8 cellular contexts compared by ENCODE assay signal in the genomic region with DNA sequence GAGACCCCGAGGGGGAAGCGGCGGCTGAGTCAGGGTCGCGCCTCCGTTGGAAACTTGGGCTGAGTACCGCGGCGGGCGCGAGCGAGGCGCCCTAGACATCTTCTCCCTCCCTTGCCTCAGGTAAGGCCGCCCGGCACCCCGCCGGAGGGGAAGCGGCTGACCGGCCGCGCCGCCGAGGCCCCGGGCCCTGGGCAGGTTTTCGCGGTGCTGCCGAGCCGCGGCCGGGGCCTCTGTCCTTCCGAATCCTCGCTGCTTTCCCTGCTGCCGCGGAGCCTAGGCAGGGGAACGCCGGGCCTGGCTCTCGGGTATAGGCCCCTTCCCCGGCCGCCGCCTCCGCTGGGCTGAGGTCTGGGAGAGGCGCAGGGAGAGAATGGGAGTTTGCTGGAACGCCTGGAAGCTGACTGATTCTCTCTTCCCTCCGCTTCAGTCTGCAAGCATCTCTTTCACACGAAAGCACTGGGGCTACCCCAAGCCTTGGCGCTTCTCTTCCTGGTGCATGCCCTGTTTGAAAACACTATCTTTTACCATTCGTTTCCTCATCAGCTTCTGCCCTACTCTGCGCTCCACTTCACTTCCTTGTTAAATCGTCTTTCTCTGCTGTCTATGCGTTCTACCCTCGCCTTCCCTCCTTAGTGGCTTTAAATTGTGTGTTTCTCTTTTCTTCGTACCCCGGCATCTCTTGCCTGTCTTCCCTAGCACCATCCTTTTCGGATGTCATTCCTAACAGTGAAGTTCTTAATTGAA. TPM values are rescaled to one million over a fixed set of nuclear protein-coding genes. Genes with fewer than 3 reads are reported as not detected.
DNase-seq lines count a peak whose midpoint lies in the region; ATAC-seq, FAIRE-seq and TF ChIP-seq lines count a peak whose summit lies in the region.

No MANE protein-coding gene starts in this region.

- intact Hi-C loops in activated naive CD4-positive, alpha-beta T cell treated with anti-CD3 and anti-CD28 coated beads for 36 hours (cut with micrococcal nuclease) = loop anchor here (1.0 to 5.0 kb wide), 7 partner anchors 9 to 1443 kb away; partner anchors contain the start of gene SRBD1
- intact Hi-C loops in aorta (cut with DNase I) = loop anchor here (2.0 to 5.0 kb wide), 2 partner anchors 82 to 99 kb away; no protein-coding TSS in a partner anchor

- H2BK15ac ChIP-seq in neuronal stem cell (ENCODE audit: low read length) = no peak overlapping the region

- CTCF ChIA-PET in activated naive CD4-positive, alpha-beta T cell treated with anti-CD3 and anti-CD28 coated beads for 36 hours (lab: Charles Lee) = no interaction called here

- FAIRE-seq in GM12891 (lab: Jason Lieb, UNC) = peak; percentile 84
- FAIRE-seq in RCC 7860 (lab: Jason Lieb, UNC) = no peak

- H3K4me3 Mint-ChIP-seq in activated naive CD4-positive, alpha-beta T cell treated with anti-CD3 and anti-CD28 coated beads for 36 hours = peak overlapping the region; percentile 95

- H3K27ac ChIP-seq in ACC112 (ENCODE audit: low read depth, low read length) (peak overlapping the region; percentile 48), neuronal stem cell (replicated peaks; ENCODE audit: low read length) (peak overlapping the region; percentile 35), aorta (ENCODE audit: low read depth in 1 of 2, low read length in 2 of 2) (peak overlapping the region; percentile 83 to 99)

- H3K36me3 Mint-ChIP-seq in activated naive CD4-positive, alpha-beta T cell treated with anti-CD3 and anti-CD28 coated beads for 36 hours (ENCODE audit: low read depth) = peaks cover 7% of the 10 kb centered on the region

- no peaks in the 10 kb centered on the region for H3K27me3 Mint-ChIP-seq in activated naive CD4-positive, alpha-beta T cell treated with anti-CD3 and anti-CD28 coated beads for 36 hours (ENCODE audit: low read depth)

- H3K14ac ChIP-seq in neuronal stem cell (ENCODE audit: low read length) = peak overlapping the region; percentile 26

- DNase-seq in GM12891 (ENCODE audit: insufficient read length, low spot score) = peak; percentile 23
- peak; percentile 34 for DNase-seq in RCC 7860 (ENCODE audit: low spot score)
- DNase-seq in activated naive CD4-positive, alpha-beta T cell treated with anti-CD3 and anti-CD28 coated beads for 36 hours = peak; percentile 74
- DNase-seq in germinal center (ENCODE audit: low spot score) = peak; percentile 51
- DNase-seq in neuronal stem cell (ENCODE audit: low spot score) = peak; percentile 21
- peak in 1 of 2 donors; percentile 67 for DNase-seq in aorta

- H3K79me2 ChIP-seq in ACC112 (ENCODE audit: control insufficient read depth, insufficient read depth, low read length, unreplicated experiment) = peaks cover 52% of the 10 kb centered on the region

- H3K4me2 ChIP-seq in neuronal stem cell (ENCODE audit: insufficient read depth, low read length, poor library complexity, severe bottlenecking) = peak overlapping the region; percentile 67

- H3K9ac ChIP-seq in neuronal stem cell (ENCODE audit: low read depth, low read length, poor library complexity) = peak overlapping the region; percentile 97

- peak overlapping the region; percentile 88 for H3K23ac ChIP-seq in neuronal stem cell (ENCODE audit: low read depth, low read length, poor library complexity)

- no peak overlapping the region for H2BK120ac ChIP-seq in neuronal stem cell (ENCODE audit: low read depth, low read length)

- H2BK12ac ChIP-seq in neuronal stem cell (ENCODE audit: low read length) = no peak overlapping the region

- peak; percentile 32; the same call in 1 of the 2 replicates for TF ChIP-seq POLR2A in GM12891 (IDR thresholded peaks at IDR 0.05; ENCODE audit: low read depth, low read length)

- H3K9me3 Mint-ChIP-seq in activated naive CD4-positive, alpha-beta T cell treated with anti-CD3 and anti-CD28 coated beads for 36 hours = peaks cover 2% of the 10 kb centered on the region

- H2BK5ac ChIP-seq in neuronal stem cell (ENCODE audit: low read length) = peak overlapping the region; percentile 89

- peak overlapping the region; percentile 99 for H3K27ac Mint-ChIP-seq in activated naive CD4-positive, alpha-beta T cell treated with anti-CD3 and anti-CD28 coated beads for 36 hours

- no peak overlapping the region for H4K91ac ChIP-seq in neuronal stem cell (ENCODE audit: low read depth, low read length, poor library complexity)

- H3K27me3 ChIP-seq in ACC112 (ENCODE audit: insufficient read depth, low read length) (no peaks in the 10 kb centered on the region), neuronal stem cell (ENCODE audit: control insufficient read depth in 3 of 3, insufficient read depth in 3 of 3, low read depth in 1 of 3, low read length in 3 of 3) (no peaks in the 10 kb centered on the region), aorta (ENCODE audit: control insufficient read depth in 1 of 2, insufficient read depth in 2 of 2, low read length in 1 of 2) (no peaks in the 10 kb centered on the region)

- H2AFZ ChIP-seq in ACC112 (ENCODE audit: low read length, unreplicated experiment) (peak overlapping the region; percentile 56), neuronal stem cell (ENCODE audit: low read length) (peak overlapping the region; percentile 94)

- H4K8ac ChIP-seq in neuronal stem cell (ENCODE audit: low read depth, low read length) = no peak overlapping the region

- WGBS in neuronal stem cell (ENCODE audit: extremely low coverage in 2 of 2, insufficient read length in 2 of 2, insufficient replicate concordance in 1 of 2), 2 donors = no CpG with 5 or more reads among the region's 54 CpGs
- WGBS in aorta, 2 donors = 0 to 1% methylated on average over 50 to 54 of the region's 54 CpGs

- peak overlapping the region; percentile 8 for H2AK5ac ChIP-seq in neuronal stem cell (ENCODE audit: low read depth, low read length)

- no peaks in the 10 kb centered on the region for H3K36me3 ChIP-seq in ACC112 (ENCODE audit: insufficient read depth, low read length)
- H3K36me3 ChIP-seq in neuronal stem cell (replicated peaks in 1 of 2; ENCODE audit: control insufficient read depth in 2 of 2, insufficient read depth in 2 of 2, low read length in 2 of 2) = no peaks in the 10 kb centered on the region
- H3K36me3 ChIP-seq in aorta (ENCODE audit: control insufficient read depth in 1 of 2, insufficient read depth in 2 of 2, low read length in 1 of 2) = no peaks in the 10 kb centered on the region

- ATAC-seq in HG03342 (IDR thresholded peaks at IDR 0.05; ENCODE audit: unreplicated experiment) (peak; percentile 25), aorta (ENCODE audit: low FRiP score) (no peak)

- peak overlapping the region; percentile 97 for H3K18ac ChIP-seq in neuronal stem cell (ENCODE audit: low read length)

- H3K79me1 ChIP-seq in neuronal stem cell (ENCODE audit: low read depth, low read length) = peaks cover 6% of the 10 kb centered on the region

- H3K4me3 ChIP-seq in ACC112 (ENCODE audit: low read depth, low read length) = peak overlapping the region; percentile 92
- H3K4me3 ChIP-seq in neuronal stem cell (ENCODE audit: low read length in 2 of 2) = peak overlapping the region; percentile 91 to 92
- H3K4me3 ChIP-seq in aorta (ENCODE audit: low read length in 2 of 2) = peak overlapping the region; percentile 85 to 97

- peaks cover 0 to 13% of the 10 kb centered on the region in 2 donors for H3K9me3 ChIP-seq in neuronal stem cell (replicated peaks in 1 of 2; ENCODE audit: control insufficient read depth in 2 of 2, insufficient read depth in 1 of 2, low read depth in 1 of 2, low read length in 2 of 2)
- H3K9me3 ChIP-seq in aorta (ENCODE audit: control insufficient read depth, low read length) = no peaks in the 10 kb centered on the region

- no peak overlapping the region for H3K4ac ChIP-seq in neuronal stem cell (ENCODE audit: low read length)

- peaks cover 32% of the 10 kb centered on the region for H3K4me1 Mint-ChIP-seq in activated naive CD4-positive, alpha-beta T cell treated with anti-CD3 and anti-CD28 coated beads for 36 hours (ENCODE audit: low read depth)

- H3K4me1 ChIP-seq in ACC112 (ENCODE audit: control insufficient read depth, insufficient read depth, low read length, unreplicated experiment) (peaks cover 18% of the 10 kb centered on the region), neuronal stem cell (ENCODE audit: control insufficient read depth in 2 of 2, insufficient read depth in 1 of 2, low read depth in 1 of 2, low read length in 2 of 2) (peaks cover 0 to 3% of the 10 kb centered on the region in 2 donors), aorta (ENCODE audit: control insufficient read depth in 1 of 2, insufficient read depth in 2 of 2, low read length in 2 of 2) (peaks cover 1 to 4% of the 10 kb centered on the region in 2 donors)

TF ChIP-seq in GM12891, 5 proteins besides CTCF, POLR2A, EP300 and RAD21:
- TF ChIP-seq TAF1 (IDR thresholded peaks at IDR 0.05; ENCODE audit: low read depth, low read length) (peak; percentile 63; the same call in 1 of the 2 replicates), SPI1 (IDR thresholded peaks at IDR 0.05; ENCODE audit: low read depth, low read length) (peak; percentile 48), POLR2AphosphoS5 (IDR thresholded peaks at IDR 0.05; ENCODE audit: low read depth, low read length) (peak; percentile 57; the same call in 1 of the 2 replicates), POU2F2 (IDR thresholded peaks at IDR 0.05; ENCODE audit: low read depth, low read length) (no peak), PAX5 (IDR thresholded peaks at IDR 0.05; ENCODE audit: insufficient read depth, low read length, severe bottlenecking) (no peak)

RNA-seq across cellular contexts. Expression of gene PPM1B, which starts 0.7 kb away (rescaled TPM):
- 18.6 TPM for polyA plus RNA-seq in GM12891 (2012; ENCODE audit: low read depth, missing spikeins)
- 10 to 100 TPM; 38.6 to 39.3 TPM for total RNA-seq in activated naive CD4-positive, alpha-beta T cell treated with anti-CD3 and anti-CD28 coated beads for 36 hours
- polyA plus RNA-seq in neuronal stem cell (2013, experiment 1 of 2) = 40.2 TPM
- 44.6 TPM for polyA plus RNA-seq in neuronal stem cell (2013, experiment 2 of 2)
- 10 to 100 TPM; 57.9 to 75.6 TPM for total RNA-seq in aorta
- 10 to 100 TPM; 42.1 to 42.7 TPM for polyA plus RNA-seq in aorta

Comparison
In these comparisons a context has a peak if more than half of its experiments do, and no peak if none do; other contexts are left out.
1. H3K27ac ChIP-seq: peak in every context shown above with its lines; median percentile 91 in aorta; 48 in ACC112; 35 in neuronal stem cell.